ENCODE assay signal across 14 cellular contexts in genomic region chr12:56718636-56719035, GRCh38. TPM values are rescaled to one million over a fixed set of nuclear protein-coding genes. Genes with fewer than 3 reads are reported as not detected.
DNase-seq lines count a peak whose midpoint lies in the region; ATAC-seq and TF ChIP-seq lines count a peak whose summit lies in the region.
"Had no signal": no experiment of that assay in that cellular context is flagged by ENCODE, and none has a peak within 500 bp of the region (broad histone marks: within the 10 kb centered on the region; RNA-seq: fewer than 3 reads in every experiment).

No MANE protein-coding gene starts in this region.

- H3K27ac ChIP-seq in KMS-11, result peak overlapping the region; percentile 3; the same call in 1 of the 2 replicates
- H3K27ac ChIP-seq: SJSA1 had no signal

- H3K4me3 ChIP-seq in KMS-11 (IDR thresholded peaks at IDR 0.05; ENCODE audit: insufficient read depth, low read depth, low read length), result no peak overlapping the region
- H3K4me3 ChIP-seq: SJSA1 had no signal

- no peak for TF ChIP-seq CTCF in KMS-11 (conservative IDR thresholded peaks at IDR 0.05; ENCODE audit: low read depth, low read length)

- intact Hi-C loops in posterior vena cava (cut with DNase I), result no loop called here

- no peak overlapping the region for H3K4me3 Mint-ChIP-seq in T-helper 1 cell treated with Interleukin-12 subunit alpha and Interleukin-12 subunit beta and Interleukin-4 antibody, amounts not matched to agents 30 μg/mL and 1 μg/mL, for 36 hours
- no peak overlapping the region for H3K4me3 Mint-ChIP-seq in central memory CD8-positive, alpha-beta T cell

- peaks cover 82% of the 10 kb centered on the region for H3K4me1 ChIP-seq in KMS-11 (ENCODE audit: low read depth, poor library complexity, severe bottlenecking)

- ATAC-seq in central memory CD8-positive, alpha-beta T cell (replicated peaks; ENCODE audit: extremely low read depth, poor library complexity, severe bottlenecking), result no peak
- no peak for ATAC-seq in HG03039 (IDR thresholded peaks at IDR 0.05; ENCODE audit: unreplicated experiment)
- ATAC-seq: esophagus mucosa had no signal

- H3K27me3 Mint-ChIP-seq in T-helper 1 cell treated with Interleukin-12 subunit alpha and Interleukin-12 subunit beta and Interleukin-4 antibody, amounts not matched to agents 30 μg/mL and 1 μg/mL, for 36 hours (ENCODE audit: low read depth), result no peaks in the 10 kb centered on the region
- no peaks in the 10 kb centered on the region for H3K27me3 Mint-ChIP-seq in central memory CD8-positive, alpha-beta T cell

- peaks cover 80% of the 10 kb centered on the region for H4K20me1 ChIP-seq in KMS-11 (ENCODE audit: insufficient read depth)

- H2AFZ ChIP-seq in KMS-11 (ENCODE audit: low read depth), result no peak overlapping the region

- peaks cover 65% of the 10 kb centered on the region for H3K4me1 Mint-ChIP-seq in T-helper 1 cell treated with Interleukin-12 subunit alpha and Interleukin-12 subunit beta and Interleukin-4 antibody, amounts not matched to agents 30 μg/mL and 1 μg/mL, for 36 hours (ENCODE audit: low read depth)
- peaks cover 73% of the 10 kb centered on the region for H3K4me1 Mint-ChIP-seq in central memory CD8-positive, alpha-beta T cell

- peaks cover 66% of the 10 kb centered on the region for H3K36me3 Mint-ChIP-seq in T-helper 1 cell treated with Interleukin-12 subunit alpha and Interleukin-12 subunit beta and Interleukin-4 antibody, amounts not matched to agents 30 μg/mL and 1 μg/mL, for 36 hours (ENCODE audit: low read depth)
- peaks cover 58% of the 10 kb centered on the region for H3K36me3 Mint-ChIP-seq in central memory CD8-positive, alpha-beta T cell (ENCODE audit: insufficient read depth)

- H3K4me2 ChIP-seq in KMS-11, result peak overlapping the region; percentile 93

- H3K36me3 ChIP-seq in KMS-11 (ENCODE audit: insufficient read depth), result peaks cover 43% of the 10 kb centered on the region; the same call in 1 of the 2 replicates

- H3K27ac Mint-ChIP-seq in T-helper 1 cell treated with Interleukin-12 subunit alpha and Interleukin-12 subunit beta and Interleukin-4 antibody, amounts not matched to agents 30 μg/mL and 1 μg/mL, for 36 hours, result peak overlapping the region; percentile 54
- H3K27ac Mint-ChIP-seq in central memory CD8-positive, alpha-beta T cell (ENCODE audit: low read depth), result peak overlapping the region; percentile 89

- peaks cover 97% of the 10 kb centered on the region for H3K79me2 ChIP-seq in KMS-11 (ENCODE audit: insufficient read depth, low read depth)

- H3K9ac ChIP-seq in KMS-11, result no peak overlapping the region; the same call in 1 of the 2 replicates

- DNase-seq in T-helper 1 cell (no peak), posterior vena cava (ENCODE audit: low spot score) (peak; percentile 20), AG08395 (ENCODE audit: low spot score) (no peak), NCI-H2029 treated with DMSO at 0.1 percent for 48 hours (lab: John Stamatoyannopoulos, UW) (no peak)
- no peak for DNase-seq in central memory CD8-positive, alpha-beta T cell (ENCODE audit: low spot score in 2 of 2)
- DNase-seq: 8988T, DMS79 treated with DMSO at 0.1 percent for 48 hours, NCI-H1092 treated with DMSO at 0.1 percent for 48 hours, NCI-H526 treated with DMSO at 0.1 percent for 48 hours had no signal

- H3K9me3 Mint-ChIP-seq in T-helper 1 cell treated with Interleukin-12 subunit alpha and Interleukin-12 subunit beta and Interleukin-4 antibody, amounts not matched to agents 30 μg/mL and 1 μg/mL, for 36 hours, result no peaks in the 10 kb centered on the region
- H3K9me3 Mint-ChIP-seq in central memory CD8-positive, alpha-beta T cell, result no peaks in the 10 kb centered on the region

- no peaks in the 10 kb centered on the region for H3K27me3 ChIP-seq in KMS-11 (ENCODE audit: insufficient read depth, low read depth)
- H3K27me3 ChIP-seq: SJSA1 had no signal

RNA-seq across cellular contexts. Expression of gene NACA, which starts 6.5 kb away (rescaled TPM):
- total RNA-seq in posterior vena cava, result 100 to 1,000 TPM; 530 to 542 TPM

RNA-seq across cellular contexts. Expression of gene PTGES3, which starts 30.6 kb away (rescaled TPM):
- total RNA-seq in posterior vena cava, result 100 to 1,000 TPM; 132 to 145 TPM

RNA-seq across cellular contexts. Expression of gene PRIM1, which starts 33.5 kb away (rescaled TPM):
- 1 to 10 TPM; 3.7 to 4.7 TPM for total RNA-seq in posterior vena cava

RNA-seq across cellular contexts. Expression of gene HSD17B6, which starts 44.5 kb away (rescaled TPM):
- total RNA-seq in posterior vena cava, result 10 to 100 TPM; 34.2 to 34.8 TPM
